ENCODE assay signal across 8 cellular contexts in genomic region chr16:3654249-3654991, GRCh38. TPM values are rescaled to one million over a fixed set of nuclear protein-coding genes. Genes with fewer than 3 reads are reported as not detected.
A peak's percentile ranks its signal among the peaks of the same experiment; 100 is the strongest.
DNase-seq lines count a peak whose midpoint lies in the region; ATAC-seq and TF ChIP-seq lines count a peak whose summit lies in the region.

Gene DNASE1 (plus strand): TSS chr16:3654691. CDS start chr16:3655374, 683 bp downstream.

- no peaks in the 10 kb centered on the region for H3K9me3 Mint-ChIP-seq in neural crest cell

- H3K4me3 ChIP-seq in OCI-LY3 (ENCODE audit: low read length) (no peak within 1 kb of the TSS), tibial nerve (peak within 1 kb of the TSS in 1 of 4 donors; percentile 5)

- H3K4me1 Mint-ChIP-seq in neural crest cell: peaks cover 9% of the 10 kb centered on the region

- peak within 1 kb of the TSS; percentile 19 for H3K4me3 Mint-ChIP-seq in neural crest cell

- no peak for TF ChIP-seq POLR2A in tibial nerve (IDR thresholded peaks at IDR 0.05)

- H4K20me1 ChIP-seq in OCI-LY3 (ENCODE audit: insufficient read depth, low read length): 0 out of 2 replicates have a peak, but pooled peaks cover 3% of the 10 kb centered on the region

- no peaks in the 10 kb centered on the region for H3K4me1 ChIP-seq in OCI-LY3 (ENCODE audit: low read length)
- H3K4me1 ChIP-seq in tibial nerve: peaks cover 0 to 4% (median 0%) of the 10 kb centered on the region in 4 donors

- H3K27ac Mint-ChIP-seq in neural crest cell (ENCODE audit: unreplicated experiment): no peak within 1 kb of the TSS

- no peak for ATAC-seq in HG02798 (IDR thresholded peaks at IDR 0.05; ENCODE audit: poor library complexity, unreplicated experiment)

- no peak within 1 kb of the TSS for H2AFZ ChIP-seq in OCI-LY3 (ENCODE audit: low read depth, low read length)

- H3K79me2 ChIP-seq in OCI-LY3 (ENCODE audit: low read length): no peaks in the 10 kb centered on the region

- no peak within 1 kb of the TSS for H3K9ac ChIP-seq in OCI-LY3 (ENCODE audit: low read length)

- no peaks in the 10 kb centered on the region for H3K27me3 Mint-ChIP-seq in neural crest cell (ENCODE audit: low read depth)

- peaks cover 37% of the 10 kb centered on the region for H3K36me3 ChIP-seq in OCI-LY3 (replicated peaks; ENCODE audit: low read depth, low read length)
- peaks cover 0 to 75% (median 18%) of the 10 kb centered on the region in 3 donors for H3K36me3 ChIP-seq in tibial nerve

- H3K27me3 ChIP-seq in OCI-LY3 (ENCODE audit: low read depth, low read length) (no peaks in the 10 kb centered on the region), tibial nerve (no peaks in the 10 kb centered on the region)

- no peak within 1 kb of the TSS for H3K27ac ChIP-seq in OCI-LY3 (ENCODE audit: low read length)
- H3K27ac ChIP-seq in tibial nerve: peak within 1 kb of the TSS in 1 of 4 donors; percentile 68

- peak in 1 of 2 donors; percentile 17 for TF ChIP-seq EP300 in tibial nerve (IDR thresholded peaks at IDR 0.05)

- H3K4me2 ChIP-seq in OCI-LY3 (ENCODE audit: low read length): no peak within 1 kb of the TSS

- H3K36me3 Mint-ChIP-seq in neural crest cell (ENCODE audit: low read depth): peaks cover 5% of the 10 kb centered on the region

- 64 to 69% methylated on average over 12 to 14 of the region's 14 CpGs for WGBS in tibial nerve, 2 donors

- DNase-seq in AG08396 (ENCODE audit: low spot score) (peak; percentile 74), GM19238 (ENCODE audit: insufficient read length, low spot score) (peak; percentile 63), fibroblast of peridontal ligament (ENCODE audit: extremely low read depth) (peak; percentile 31), neural crest cell (ENCODE audit: low read depth, low spot score) (peak; percentile 64), tibial nerve (ENCODE audit: low spot score in 2 of 2) (peak in 1 of 2 donors; percentile 40)
- peak; percentile 58 for DNase-seq in activated T-cell treated with anti-CD3 and anti-CD28 coated beads, Interleukin-2, amount 50 U/mL, for 1 hour

- H3K9me3 ChIP-seq in OCI-LY3 (ENCODE audit: insufficient read depth, low read length) (no peaks in the 10 kb centered on the region), tibial nerve (no peaks in the 10 kb centered on the region)

- TF ChIP-seq CTCF in OCI-LY3 (IDR thresholded peaks at IDR 0.05; ENCODE audit: low read depth, low read length): peak; percentile 64
- TF ChIP-seq CTCF in neural crest cell (conservative IDR thresholded peaks at IDR 0.05): peak; percentile 79
- peak; percentile 43 to 68 (median 64) for TF ChIP-seq CTCF in tibial nerve (IDR thresholded peaks at IDR 0.05)

RNA-seq across cellular contexts. Expression of gene DNASE1, which starts in this region (rescaled TPM):
- total RNA-seq in neural crest cell (23.6 and 26.0 TPM in 2 replicates), tibial nerve (10 to 100 TPM; 14.4 to 32.0 (median 22.4) TPM)
